In the genomic region with DNA sequence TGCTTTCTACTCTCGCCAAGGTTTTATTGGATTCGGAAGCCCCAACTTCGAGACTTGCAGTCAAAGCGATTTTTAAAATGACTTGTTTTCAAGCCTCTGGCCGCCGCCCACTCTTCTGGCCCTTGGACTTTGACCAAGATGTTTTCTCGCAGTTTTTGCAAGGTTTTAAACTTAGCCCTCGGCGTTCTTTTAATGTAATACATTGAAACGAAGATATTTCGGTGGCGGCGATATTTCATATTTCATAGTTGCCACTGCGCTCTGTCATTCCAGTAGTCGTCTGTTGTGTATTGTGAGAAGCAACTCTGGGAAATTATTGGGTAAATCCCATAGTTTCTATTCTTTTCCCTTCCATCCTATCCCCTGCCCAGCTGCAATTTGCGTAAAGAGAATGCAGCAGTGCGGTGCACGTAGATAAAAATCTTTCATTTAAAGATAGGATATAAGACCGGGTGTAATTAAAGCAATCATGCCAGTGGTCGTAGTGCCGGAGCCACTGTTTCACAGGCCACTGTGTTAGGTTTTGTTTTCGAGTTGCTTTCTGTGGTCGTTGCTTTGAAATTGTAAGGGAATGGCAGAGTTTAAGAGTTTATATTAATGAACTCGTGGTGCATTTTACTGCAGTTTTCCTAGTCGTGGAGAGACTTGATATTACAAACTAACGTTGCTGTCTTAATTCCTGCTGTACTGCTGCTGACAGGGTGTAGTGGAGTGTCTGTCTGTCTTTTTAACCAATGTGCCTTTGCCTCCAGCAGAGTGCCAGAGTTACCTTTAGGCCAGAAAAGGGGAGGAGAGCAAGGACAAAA, we compare ENCODE assay signal across 8 cellular contexts. TPM values are rescaled to one million over a fixed set of nuclear protein-coding genes. Genes with fewer than 3 reads are reported as not detected.
DNase-seq lines count a peak whose midpoint lies in the region; ATAC-seq, FAIRE-seq and TF ChIP-seq lines count a peak whose summit lies in the region.

No MANE protein-coding gene starts in this region.

- DNase-seq in A172 (ENCODE audit: low spot score) (peak; percentile 10), NOMO-1 treated with DMSO at 0.1 percent for 48 hours (lab: John Stamatoyannopoulos, UW; ENCODE audit: unreplicated experiment) (peak; percentile 57), T47D (ENCODE audit: low read depth in 1 of 2, low spot score in 1 of 2) (peak; percentile 22 to 61), keratinocyte (ENCODE audit: low read depth, low spot score) (no peak), NCI-H187 treated with DMSO at 0.1 percent for 48 hours (lab: John Stamatoyannopoulos, UW) (no peak)
- DNase-seq in stimulated activated naive B cell treated with anti-CD40 and anti-IgM and Interleukin-4, amounts not matched to agents 10 μg/mL and 1 μg/mL and 100 μg/mL, for 72 hours = no peak

- no peak for TF ChIP-seq CTCF in keratinocyte (optimal IDR thresholded peaks at IDR 0.05 in 1 of 3, IDR thresholded peaks at IDR 0.05 in 1 of 3, conservative IDR thresholded peaks at IDR 0.05 in 1 of 3; ENCODE audit: extremely low read depth in 1 of 3, insufficient read depth in 2 of 3, low read length in 3 of 3)

- peak overlapping the region; percentile 28 for H2AFZ ChIP-seq in keratinocyte (ENCODE audit: control insufficient read depth, low read length)

- dilution Hi-C loops in keratinocyte (cut with MboI; ENCODE audit: extremely low pct_ligation_motif_present, low sequenced_read_pairs) = no loop called here

- no peaks in the 10 kb centered on the region for H3K9me3 Mint-ChIP-seq in stimulated activated naive B cell treated with anti-CD40 and anti-IgM and Interleukin-4, amounts not matched to agents 10 μg/mL and 1 μg/mL and 100 μg/mL, for 72 hours

- peak; percentile 72 for FAIRE-seq in keratinocyte (lab: Jason Lieb, UNC)

- H3K9ac ChIP-seq in keratinocyte (ENCODE audit: control insufficient read depth, extremely low read depth, insufficient read depth, low read length) = peak overlapping the region; percentile 97

- peaks cover 20 to 35% of the 10 kb centered on the region in 2 donors for H3K4me1 Mint-ChIP-seq in stimulated activated naive B cell treated with anti-CD40 and anti-IgM and Interleukin-4, amounts not matched to agents 10 μg/mL and 1 μg/mL and 100 μg/mL, for 72 hours

- peak; percentile 8 for ATAC-seq in HG02852 (IDR thresholded peaks at IDR 0.05; ENCODE audit: unreplicated experiment)
- ATAC-seq in stimulated activated naive B cell treated with anti-CD40 and anti-IgM and Interleukin-4, amounts not matched to agents 10 μg/mL and 1 μg/mL and 100 μg/mL, for 72 hours (replicated peaks) = peak; percentile 3 to 8

- no peaks in the 10 kb centered on the region for H4K20me1 ChIP-seq in keratinocyte (ENCODE audit: control insufficient read depth, extremely low read depth, insufficient read depth, low read length)

- peak overlapping the region; percentile 88 for H3K4me2 ChIP-seq in keratinocyte (ENCODE audit: control insufficient read depth, extremely low read depth, insufficient read depth, low read depth, low read length)

- peak overlapping the region; percentile 94 to 95 for H3K4me3 Mint-ChIP-seq in stimulated activated naive B cell treated with anti-CD40 and anti-IgM and Interleukin-4, amounts not matched to agents 10 μg/mL and 1 μg/mL and 100 μg/mL, for 72 hours

- H3K36me3 Mint-ChIP-seq in stimulated activated naive B cell treated with anti-CD40 and anti-IgM and Interleukin-4, amounts not matched to agents 10 μg/mL and 1 μg/mL and 100 μg/mL, for 72 hours = peaks cover 14 to 37% of the 10 kb centered on the region in 2 donors

- no peaks in the 10 kb centered on the region for H3K9me1 ChIP-seq in keratinocyte (ENCODE audit: control insufficient read depth, extremely low read depth, insufficient read depth, low read length)

- peaks cover 46% of the 10 kb centered on the region for H3K79me2 ChIP-seq in keratinocyte (ENCODE audit: control insufficient read depth, insufficient read depth, low read length)

- peaks cover 19% of the 10 kb centered on the region for H3K4me1 ChIP-seq in keratinocyte (ENCODE audit: control insufficient read depth, extremely low read depth, insufficient read depth, low read length)

- H3K36me3 ChIP-seq in keratinocyte (ENCODE audit: control insufficient read depth in 2 of 2, extremely low read depth in 1 of 2, insufficient read depth in 2 of 2, low read length in 2 of 2) = peaks cover 2 to 13% of the 10 kb centered on the region in 2 experiments

- H3K4me3 ChIP-seq in GM08714 (ENCODE audit: low read length) (peak overlapping the region; percentile 84), keratinocyte (ENCODE audit: control insufficient read depth in 2 of 3, extremely low read depth in 1 of 3, insufficient read depth in 2 of 3, low read depth in 1 of 3, low read length in 3 of 3) (peak overlapping the region; percentile 89 to 97 (median 93))

- H3K27me3 Mint-ChIP-seq in stimulated activated naive B cell treated with anti-CD40 and anti-IgM and Interleukin-4, amounts not matched to agents 10 μg/mL and 1 μg/mL and 100 μg/mL, for 72 hours = no peaks in the 10 kb centered on the region

- in situ Hi-C loops in T47D (cut with HindIII; ENCODE audit: low pct_unique_long_range_greater_than_20kb, low sequenced_read_pairs) = no loop called here

- H3K27ac Mint-ChIP-seq in stimulated activated naive B cell treated with anti-CD40 and anti-IgM and Interleukin-4, amounts not matched to agents 10 μg/mL and 1 μg/mL and 100 μg/mL, for 72 hours = peak overlapping the region; percentile 99

- no peaks in the 10 kb centered on the region for H3K27me3 ChIP-seq in keratinocyte (ENCODE audit: control insufficient read depth, extremely low read depth, insufficient read depth, low read length)

- no peaks in the 10 kb centered on the region for H3K9me3 ChIP-seq in keratinocyte (ENCODE audit: control insufficient read depth, low read depth, low read length)

- peak overlapping the region; percentile 94 for H3K27ac ChIP-seq in keratinocyte (ENCODE audit: control insufficient read depth, insufficient read depth, low read length)

RNA-seq across cellular contexts. Expression of a gene that starts 0.7 kb away (rescaled TPM):
- 54.8 and 77.1 TPM in 2 replicates for total RNA-seq in A172 (2014; rRNA removed; shearing (Covaris generic))
- 31.0 to 53.8 TPM (median 53.3 TPM) in 3 replicates for polyA plus RNA-seq in keratinocyte
- polyA plus RNA-seq in keratinocyte (2011; ENCODE audit: low read depth) = 59.2 TPM
- polyA plus RNA-seq in keratinocyte (2011; cell fraction: cytosol; rRNA removed) = 21.1 and 53.3 TPM in 2 replicates
- polyA plus RNA-seq in keratinocyte (2011; cell fraction: nucleus; rRNA removed) = 61.2 and 65.7 TPM in 2 replicates
- polyA plus RNA-seq in keratinocyte (2012; ENCODE audit: low replicate concordance) = 28.1 and 30.6 TPM in 2 replicates
- 17.5 to 60.7 TPM (median 48.5 TPM) in 3 replicates for polyA minus RNA-seq in keratinocyte
- 27.0 TPM for polyA minus RNA-seq in keratinocyte (2011; cell fraction: cytosol; rRNA and poly(A)+ RNA removed)
- 41.0 and 70.8 TPM in 2 replicates for polyA minus RNA-seq in keratinocyte (2011; cell fraction: nucleus; rRNA and poly(A)+ RNA removed)

RNA-seq across cellular contexts. Expression of a gene that starts 30.4 kb away (rescaled TPM):
- total RNA-seq in A172 (2014; rRNA removed; shearing (Covaris generic)) = 7.0 and 11.6 TPM in 2 replicates
- polyA plus RNA-seq in keratinocyte = 1.1 to 2.1 TPM (median 1.4 TPM) in 3 replicates
- 3.8 TPM for polyA plus RNA-seq in keratinocyte (2011; ENCODE audit: low read depth)
- 0.73 and 1.7 TPM in 2 replicates for polyA plus RNA-seq in keratinocyte (2011; cell fraction: cytosol; rRNA removed)
- polyA plus RNA-seq in keratinocyte (2011; cell fraction: nucleus; rRNA removed) = 1.4 and 1.6 TPM in 2 replicates
- 1.3 and 1.8 TPM in 2 replicates for polyA plus RNA-seq in keratinocyte (2012; ENCODE audit: low replicate concordance)
- 0.92 to 2.1 TPM in 2 of 3 replicates, not detected in the other for polyA minus RNA-seq in keratinocyte
- polyA minus RNA-seq in keratinocyte (2011; cell fraction: cytosol; rRNA and poly(A)+ RNA removed) = 2.3 TPM
- polyA minus RNA-seq in keratinocyte (2011; cell fraction: nucleus; rRNA and poly(A)+ RNA removed) = 1.9 and 2.6 TPM in 2 replicates

Comparison
In these comparisons a context has a peak if more than half of its experiments do, and no peak if none do; other contexts are left out.
1. DNase-seq: peak in A172 (single experiment), NOMO-1 treated with DMSO at 0.1 percent for 48 hours (single experiment) and T47D (2 of 2); none in keratinocyte (single experiment), stimulated activated naive B cell treated with anti-CD40 and anti-IgM and Interleukin-4, amounts not matched to agents 10 μg/mL and 1 μg/mL and 100 μg/mL, for 72 hours (single experiment) and NCI-H187 treated with DMSO at 0.1 percent for 48 hours (single experiment).